In the genomic region with DNA sequence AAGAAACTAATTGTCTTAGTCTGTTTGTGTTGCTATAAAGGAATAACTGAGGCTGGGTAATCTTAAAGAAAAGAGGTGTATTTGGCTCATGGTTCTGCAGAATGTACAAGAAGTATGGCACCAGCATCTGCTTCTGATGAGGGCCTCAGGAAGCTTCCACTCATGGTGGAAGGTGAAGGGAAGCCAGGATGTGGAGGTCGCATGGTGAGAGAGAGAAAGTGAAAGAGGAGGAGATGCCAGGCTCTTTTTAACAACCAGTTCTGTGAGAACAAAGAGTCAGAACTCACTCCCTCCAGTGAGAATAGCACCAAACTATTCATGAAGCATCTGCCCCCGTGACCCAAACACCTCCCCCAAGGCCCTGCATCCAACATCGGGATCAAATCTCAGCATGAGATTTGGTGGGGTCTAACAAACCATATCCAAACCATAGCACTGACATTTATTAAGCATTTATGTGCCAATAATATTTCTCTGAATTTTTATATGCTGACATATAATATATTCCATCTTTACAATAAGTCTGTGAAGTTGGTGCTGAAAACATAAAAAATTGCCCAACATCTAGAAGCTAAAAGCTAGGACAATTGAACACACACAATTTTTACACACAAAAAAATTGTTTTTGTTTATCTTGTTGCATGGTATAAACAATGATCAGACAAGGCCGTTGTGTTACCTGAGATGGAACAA, we compare ENCODE assay signal across 1 cellular context.
TF ChIP-seq lines count a peak whose summit lies in the region.

No MANE protein-coding gene starts in this region.

TF ChIP-seq in IMR-90, 13 proteins besides CTCF, POLR2A, EP300 and RAD21:
- TF ChIP-seq MAFK (IDR thresholded peaks at IDR 0.05; ENCODE audit: low read depth, low read length) = 0 out of 2 replicates have a peak, but pooled peaks have one; percentile 2
- no peak for TF ChIP-seq CHD1 (IDR thresholded peaks at IDR 0.05; ENCODE audit: low read depth, low read length)
